Comparison of ENCODE assay signal across 13 cellular contexts in the genomic region with DNA sequence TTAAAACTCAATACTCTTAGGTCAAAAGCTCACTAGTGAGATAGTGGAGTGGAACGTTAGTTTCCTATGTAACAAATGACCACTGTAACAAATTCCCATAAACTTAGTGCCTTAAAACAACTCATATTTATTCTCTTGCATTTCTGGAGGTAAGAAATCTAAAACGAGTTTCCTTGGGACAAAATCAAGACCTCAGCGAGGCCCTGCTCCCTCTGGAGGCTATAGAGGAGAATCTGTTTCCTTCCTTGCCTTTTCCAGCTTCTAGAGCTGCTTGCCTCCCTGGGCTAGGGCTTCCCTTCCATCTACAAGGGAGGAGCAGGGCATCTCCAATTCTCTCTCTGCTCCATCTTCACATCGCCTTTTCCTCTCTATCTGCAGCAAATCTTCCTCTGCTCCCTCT. TPM values are rescaled to one million over a fixed set of nuclear protein-coding genes. Genes with fewer than 3 reads are reported as not detected.
A peak's percentile ranks its signal among the peaks of the same experiment; 100 is the strongest.
DNase-seq lines count a peak whose midpoint lies in the region; ATAC-seq and TF ChIP-seq lines count a peak whose summit lies in the region.
"Had no signal": no experiment of that assay in that cellular context is flagged by ENCODE, and none has a peak within 500 bp of the region (broad histone marks: within the 10 kb centered on the region; RNA-seq: fewer than 3 reads in every experiment).

No MANE protein-coding gene starts in this region.

- POLR2A ChIA-PET in CD8-positive, alpha-beta T cell (lab: Charles Lee) = no interaction called here

- TF ChIP-seq CTCF in osteocyte (IDR thresholded peaks at IDR 0.05) = peak; percentile 45
- no peak for TF ChIP-seq CTCF in CD8-positive, alpha-beta T cell (IDR thresholded peaks at IDR 0.05)

- intact Hi-C loops in CD8-positive, alpha-beta T cell (cut with DNase I, micrococcal nuclease) = no loop called here

- H3K4me3 Mint-ChIP-seq in osteocyte (ENCODE audit: unreplicated experiment) (no peak overlapping the region), immature natural killer cell (no peak overlapping the region)
- H3K4me3 Mint-ChIP-seq in CD8-positive, alpha-beta T cell = no peak overlapping the region
- H3K4me3 Mint-ChIP-seq: memory B cell had no signal

- no peaks in the 10 kb centered on the region for H3K27me3 ChIP-seq in CD8-positive, alpha-beta T cell (ENCODE audit: insufficient read depth, low read length)
- H3K27me3 ChIP-seq: esophagus squamous epithelium, thyroid gland had no signal

- no peak overlapping the region for H3K4me3 ChIP-seq in CD8-positive, alpha-beta T cell (ENCODE audit: low read depth, low read length)
- H3K4me3 ChIP-seq: esophagus squamous epithelium, thyroid gland had no signal

- no peaks in the 10 kb centered on the region for H3K9me3 ChIP-seq in CD8-positive, alpha-beta T cell (ENCODE audit: low read length)
- H3K9me3 ChIP-seq: esophagus squamous epithelium, thyroid gland had no signal

- H3K27ac Mint-ChIP-seq in osteocyte (ENCODE audit: unreplicated experiment) (no peak overlapping the region), immature natural killer cell (no peak overlapping the region)
- no peak overlapping the region for H3K27ac Mint-ChIP-seq in CD8-positive, alpha-beta T cell
- H3K27ac Mint-ChIP-seq: memory B cell had no signal

- no peak overlapping the region for H3K27ac ChIP-seq in CD8-positive, alpha-beta T cell (ENCODE audit: low read depth, low read length)
- H3K27ac ChIP-seq: esophagus squamous epithelium, thyroid gland had no signal

- no peaks in the 10 kb centered on the region for H3K27me3 Mint-ChIP-seq in osteocyte (ENCODE audit: unreplicated experiment)
- peaks cover 0 to 2% (median 0%) of the 10 kb centered on the region in 3 donors for H3K27me3 Mint-ChIP-seq in immature natural killer cell (ENCODE audit: low read depth in 3 of 3)
- no peaks in the 10 kb centered on the region for H3K27me3 Mint-ChIP-seq in CD8-positive, alpha-beta T cell (ENCODE audit: low read depth)

- no peaks in the 10 kb centered on the region for H3K4me1 ChIP-seq in CD8-positive, alpha-beta T cell (ENCODE audit: insufficient read depth, low read length)
- H3K4me1 ChIP-seq: esophagus squamous epithelium had no signal

- H3K4me1 Mint-ChIP-seq in osteocyte (ENCODE audit: unreplicated experiment) = peaks cover 16% of the 10 kb centered on the region
- H3K4me1 Mint-ChIP-seq in immature natural killer cell = no peaks in the 10 kb centered on the region
- no peaks in the 10 kb centered on the region for H3K4me1 Mint-ChIP-seq in CD8-positive, alpha-beta T cell (ENCODE audit: low read depth)
- H3K4me1 Mint-ChIP-seq: memory B cell had no signal

- peak; percentile 36 for DNase-seq in GM03348 (ENCODE audit: low spot score)
- peak; percentile 27 for DNase-seq in RKO (ENCODE audit: low spot score)
- DNase-seq in fibroblast of gingiva (ENCODE audit: low read depth) = peak; percentile 59
- DNase-seq in osteocyte (ENCODE audit: extremely low spot score, unreplicated experiment) = no peak
- no peak for DNase-seq in immature natural killer cell
- no peak for DNase-seq in CD8-positive, alpha-beta T cell
- DNase-seq: esophagus squamous epithelium, NCI-H146, RPMI8226, thyroid gland had no signal

- H3K36me3 Mint-ChIP-seq in osteocyte (ENCODE audit: unreplicated experiment) (peaks cover 20% of the 10 kb centered on the region), immature natural killer cell (peaks cover 0 to 4% (median 0%) of the 10 kb centered on the region in 3 donors)
- H3K36me3 Mint-ChIP-seq in CD8-positive, alpha-beta T cell = no peaks in the 10 kb centered on the region
- H3K36me3 Mint-ChIP-seq: memory B cell had no signal

- CTCF ChIA-PET in CD8-positive, alpha-beta T cell (lab: Charles Lee) = no interaction called here

- H3K9me3 Mint-ChIP-seq in osteocyte (ENCODE audit: unreplicated experiment) (no peaks in the 10 kb centered on the region), immature natural killer cell (peaks cover 0 to 7% (median 2%) of the 10 kb centered on the region in 6 donors)
- H3K9me3 Mint-ChIP-seq in CD8-positive, alpha-beta T cell = no peaks in the 10 kb centered on the region
- H3K9me3 Mint-ChIP-seq: memory B cell had no signal

- H3K36me3 ChIP-seq in CD8-positive, alpha-beta T cell (ENCODE audit: insufficient read depth, low read length) = no peaks in the 10 kb centered on the region
- H3K36me3 ChIP-seq: esophagus squamous epithelium, thyroid gland had no signal

- no peak for ATAC-seq in GM21526 (IDR thresholded peaks at IDR 0.05; ENCODE audit: low FRiP score, unreplicated experiment)
- no peak for ATAC-seq in GM18511 (IDR thresholded peaks at IDR 0.05; ENCODE audit: unreplicated experiment)
- ATAC-seq in CD8-positive, alpha-beta T cell = no peak

RNA-seq across cellular contexts. Expression of gene SEMA5A, which starts 32.0 kb away (rescaled TPM):
- total RNA-seq in osteocyte = 181 and 189 TPM in 2 replicates
- polyA plus RNA-seq in immature natural killer cell = under 1 TPM in 1 of 3 donors, not detected in 2; 0.02 TPM
- under 1 TPM; 0.03 to 0.25 TPM for total RNA-seq in CD8-positive, alpha-beta T cell

Comparison
In these comparisons a context has a peak if more than half of its experiments do, and no peak if none do; other contexts are left out.
1. DNase-seq: peak in GM03348 (single experiment), RKO (single experiment) and fibroblast of gingiva (single experiment); none in osteocyte (single experiment), immature natural killer cell (0 of 3) and CD8-positive, alpha-beta T cell (0 of 7).
2. RNA of gene SEMA5A, which starts 32.0 kb away (total RNA-seq): 181 to 189 TPM in osteocyte; 0.03 to 0.25 TPM in CD8-positive, alpha-beta T cell; every median in the first group is over 100 times any median in the second.